In genomic region chr1:111448918-111449702, GRCh38 we compare ENCODE assay signal across 1 cellular context.
TF ChIP-seq lines count a peak whose summit lies in the region.

Gene ATP5PB, plus strand, starts transcription at chr1:111449464. Its CDS starts 78 bp downstream, at chr1:111449542.
Gene WDR77, minus strand, starts transcription at chr1:111449256. Its CDS starts 87 bp downstream, at chr1:111449169.

TF ChIP-seq in K562, 482 proteins besides CTCF, POLR2A, EP300 and RAD21 (continued from another document and continues in another):
- TF ChIP-seq ETV5 (CRISPR knock-in tag; IDR thresholded peaks at IDR 0.05; ENCODE audit: low read depth) (no peak), MNT (conservative IDR thresholded peaks at IDR 0.05) (peak; percentile 98 to 99), ZZZ3 (IDR thresholded peaks at IDR 0.05) (no peak), ESRRA (IDR thresholded peaks at IDR 0.05; ENCODE audit: borderline replicate concordance, low read depth) (peak; percentile 95), GATA2 (CRISPR knock-in tag; IDR thresholded peaks at IDR 0.05) (no peak), HNRNPLL (IDR thresholded peaks at IDR 0.05; ENCODE audit: low read depth, low read length, poor library complexity, severe bottlenecking) (peak; percentile 52), ZNF408 (CRISPR knock-in tag; IDR thresholded peaks at IDR 0.05; ENCODE audit: low read depth) (no peak), PRMT5 (CRISPR knock-in tag; IDR thresholded peaks at IDR 0.05) (0 out of 2 replicates have a peak, but pooled peaks have one; percentile 58), STAT5A (IDR thresholded peaks at IDR 0.05; ENCODE audit: borderline replicate concordance, low read length) (no peak), SRF (CRISPR knock-in tag; IDR thresholded peaks at IDR 0.05) (0 out of 4 replicates have a peak, but pooled peaks of 1 of the 2 experiments have one; percentile 62), ZNF561 (CRISPR knock-in tag; conservative IDR thresholded peaks at IDR 0.05) (no peak), ZFP36 (IDR thresholded peaks at IDR 0.05; ENCODE audit: low read depth, low read length, partially characterized antibody) (no peak), POLR2H (tag; IDR thresholded peaks at IDR 0.05; ENCODE audit: low read depth) (peak; percentile 92), MYBL2 (IDR thresholded peaks at IDR 0.05; ENCODE audit: low read depth) (peak; percentile 88), MYBL2 (CRISPR knock-in tag; IDR thresholded peaks at IDR 0.05; ENCODE audit: borderline replicate concordance) (no peak), JUN (IDR thresholded peaks at IDR 0.05; ENCODE audit: borderline replicate concordance, low read depth, low read length) (0 out of 2 replicates have a peak, but pooled peaks have one; percentile 34), JUN (CRISPR knock-in tag; IDR thresholded peaks at IDR 0.05; ENCODE audit: borderline replicate concordance) (no peak), SLC30A9 (CRISPR knock-in tag; IDR thresholded peaks at IDR 0.05) (no peak), PPARD (CRISPR knock-in tag; IDR thresholded peaks at IDR 0.05) (no peak), KDM4B (IDR thresholded peaks at IDR 0.05; ENCODE audit: borderline replicate concordance in 2 of 2, low read depth in 1 of 2) (no peak), ZNF512 (tag; IDR thresholded peaks at IDR 0.05) (no peak), MTA3 (IDR thresholded peaks at IDR 0.05; ENCODE audit: borderline replicate concordance) (no peak), CC2D1A (IDR thresholded peaks at IDR 0.05) (0 out of 2 replicates have a peak, but pooled peaks have one; percentile 55), SAFB2 (IDR thresholded peaks at IDR 0.05; ENCODE audit: borderline replicate concordance, low read depth, low read length, severe bottlenecking) (no peak), RBM25 (IDR thresholded peaks at IDR 0.05; ENCODE audit: low read depth, low read length, severe bottlenecking) (peak; percentile 82), TRIM25 (IDR thresholded peaks at IDR 0.05; ENCODE audit: borderline replicate concordance) (no peak), TAF15 (IDR thresholded peaks at IDR 0.05; ENCODE audit: low read depth, low read length) (no peak), XRCC3 (IDR thresholded peaks at IDR 0.05) (no peak), U2AF1 (optimal IDR thresholded peaks at IDR 0.05; ENCODE audit: low read depth, low read length) (no peak), DDX20 (tag; IDR thresholded peaks at IDR 0.05; ENCODE audit: low read depth) (no peak), PKNOX1 (IDR thresholded peaks at IDR 0.05) (peak; percentile 74), TEAD4 (IDR thresholded peaks at IDR 0.05; ENCODE audit: low read length) (no peak), TEAD4 (CRISPR knock-in tag; IDR thresholded peaks at IDR 0.05; ENCODE audit: borderline replicate concordance) (no peak), NR2C2 (CRISPR knock-in tag; IDR thresholded peaks at IDR 0.05) (peak; percentile 75; the same call in 1 of the 2 replicates), NR2C2 (tag; IDR thresholded peaks at IDR 0.05) (peak; percentile 92), ZNF586 (CRISPR knock-in tag; conservative IDR thresholded peaks at IDR 0.05) (no peak), ILF3 (IDR thresholded peaks at IDR 0.05; ENCODE audit: borderline replicate concordance) (no peak), PHF20 (IDR thresholded peaks at IDR 0.05; ENCODE audit: partially characterized antibody) (peak; percentile 91), KAT7 (CRISPR knock-in tag; IDR thresholded peaks at IDR 0.05; ENCODE audit: borderline replicate concordance) (peak; percentile 54; the same call in 1 of the 2 replicates), ZNF592 (IDR thresholded peaks at IDR 0.05) (0 out of 2 replicates have a peak, but pooled peaks have one; percentile 10), FOXJ3 (CRISPR knock-in tag; IDR thresholded peaks at IDR 0.05) (no peak), ZNF224 (CRISPR knock-in tag; IDR thresholded peaks at IDR 0.05) (no peak), SPI1 (IDR thresholded peaks at IDR 0.05; ENCODE audit: borderline replicate concordance, low read depth, low read length) (no peak), HSF4 (CRISPR knock-in tag; IDR thresholded peaks at IDR 0.05; ENCODE audit: borderline replicate concordance) (no peak)
- TF ChIP-seq, protein P1, sequence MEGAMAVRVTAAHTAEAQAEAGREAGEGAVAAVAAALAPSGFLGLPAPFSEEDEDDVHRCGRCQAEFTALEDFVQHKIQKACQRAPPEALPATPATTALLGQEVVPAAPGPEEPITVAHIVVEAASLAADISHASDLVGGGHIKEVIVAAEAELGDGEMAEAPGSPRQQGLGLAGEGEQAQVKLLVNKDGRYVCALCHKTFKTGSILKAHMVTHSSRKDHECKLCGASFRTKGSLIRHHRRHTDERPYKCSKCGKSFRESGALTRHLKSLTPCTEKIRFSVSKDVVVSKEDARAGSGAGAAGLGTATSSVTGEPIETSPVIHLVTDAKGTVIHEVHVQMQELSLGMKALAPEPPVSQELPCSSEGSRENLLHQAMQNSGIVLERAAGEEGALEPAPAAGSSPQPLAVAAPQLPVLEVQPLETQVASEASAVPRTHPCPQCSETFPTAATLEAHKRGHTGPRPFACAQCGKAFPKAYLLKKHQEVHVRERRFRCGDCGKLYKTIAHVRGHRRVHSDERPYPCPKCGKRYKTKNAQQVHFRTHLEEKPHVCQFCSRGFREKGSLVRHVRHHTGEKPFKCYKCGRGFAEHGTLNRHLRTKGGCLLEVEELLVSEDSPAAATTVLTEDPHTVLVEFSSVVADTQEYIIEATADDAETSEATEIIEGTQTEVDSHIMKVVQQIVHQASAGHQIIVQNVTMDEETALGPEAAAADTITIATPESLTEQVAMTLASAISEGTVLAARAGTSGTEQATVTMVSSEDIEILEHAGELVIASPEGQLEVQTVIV (CRISPR knock-in tag; IDR thresholded peaks at IDR 0.05; ENCODE audit: borderline replicate concordance): peak; percentile 91
- TF ChIP-seq, protein P2, sequence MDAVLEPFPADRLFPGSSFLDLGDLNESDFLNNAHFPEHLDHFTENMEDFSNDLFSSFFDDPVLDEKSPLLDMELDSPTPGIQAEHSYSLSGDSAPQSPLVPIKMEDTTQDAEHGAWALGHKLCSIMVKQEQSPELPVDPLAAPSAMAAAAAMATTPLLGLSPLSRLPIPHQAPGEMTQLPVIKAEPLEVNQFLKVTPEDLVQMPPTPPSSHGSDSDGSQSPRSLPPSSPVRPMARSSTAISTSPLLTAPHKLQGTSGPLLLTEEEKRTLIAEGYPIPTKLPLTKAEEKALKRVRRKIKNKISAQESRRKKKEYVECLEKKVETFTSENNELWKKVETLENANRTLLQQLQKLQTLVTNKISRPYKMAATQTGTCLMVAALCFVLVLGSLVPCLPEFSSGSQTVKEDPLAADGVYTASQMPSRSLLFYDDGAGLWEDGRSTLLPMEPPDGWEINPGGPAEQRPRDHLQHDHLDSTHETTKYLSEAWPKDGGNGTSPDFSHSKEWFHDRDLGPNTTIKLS (IDR thresholded peaks at IDR 0.05; ENCODE audit: borderline replicate concordance, low read depth): peak; percentile 96
- TF ChIP-seq, protein P3, sequence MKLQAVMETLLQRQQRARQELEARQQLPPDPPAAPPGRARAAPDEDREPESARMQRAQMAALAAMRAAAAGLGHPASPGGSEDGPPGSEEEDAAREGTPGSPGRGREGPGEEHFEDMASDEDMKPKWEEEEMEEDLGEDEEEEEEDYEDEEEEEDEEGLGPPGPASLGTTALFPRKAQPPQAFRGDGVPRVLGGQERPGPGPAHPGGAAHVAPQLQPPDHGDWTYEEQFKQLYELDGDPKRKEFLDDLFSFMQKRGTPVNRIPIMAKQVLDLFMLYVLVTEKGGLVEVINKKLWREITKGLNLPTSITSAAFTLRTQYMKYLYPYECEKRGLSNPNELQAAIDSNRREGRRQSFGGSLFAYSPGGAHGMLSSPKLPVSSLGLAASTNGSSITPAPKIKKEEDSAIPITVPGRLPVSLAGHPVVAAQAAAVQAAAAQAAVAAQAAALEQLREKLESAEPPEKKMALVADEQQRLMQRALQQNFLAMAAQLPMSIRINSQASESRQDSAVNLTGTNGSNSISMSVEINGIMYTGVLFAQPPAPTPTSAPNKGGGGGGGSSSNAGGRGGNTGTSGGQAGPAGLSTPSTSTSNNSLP (IDR thresholded peaks at IDR 0.05; ENCODE audit: borderline replicate concordance, low read depth, low read length): no peak
- TF ChIP-seq, protein P4, sequence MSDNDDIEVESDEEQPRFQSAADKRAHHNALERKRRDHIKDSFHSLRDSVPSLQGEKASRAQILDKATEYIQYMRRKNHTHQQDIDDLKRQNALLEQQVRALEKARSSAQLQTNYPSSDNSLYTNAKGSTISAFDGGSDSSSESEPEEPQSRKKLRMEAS (CRISPR knock-in tag; IDR thresholded peaks at IDR 0.05): peak; percentile 83
